8 cellular contexts compared by ENCODE assay signal in the genomic region with DNA sequence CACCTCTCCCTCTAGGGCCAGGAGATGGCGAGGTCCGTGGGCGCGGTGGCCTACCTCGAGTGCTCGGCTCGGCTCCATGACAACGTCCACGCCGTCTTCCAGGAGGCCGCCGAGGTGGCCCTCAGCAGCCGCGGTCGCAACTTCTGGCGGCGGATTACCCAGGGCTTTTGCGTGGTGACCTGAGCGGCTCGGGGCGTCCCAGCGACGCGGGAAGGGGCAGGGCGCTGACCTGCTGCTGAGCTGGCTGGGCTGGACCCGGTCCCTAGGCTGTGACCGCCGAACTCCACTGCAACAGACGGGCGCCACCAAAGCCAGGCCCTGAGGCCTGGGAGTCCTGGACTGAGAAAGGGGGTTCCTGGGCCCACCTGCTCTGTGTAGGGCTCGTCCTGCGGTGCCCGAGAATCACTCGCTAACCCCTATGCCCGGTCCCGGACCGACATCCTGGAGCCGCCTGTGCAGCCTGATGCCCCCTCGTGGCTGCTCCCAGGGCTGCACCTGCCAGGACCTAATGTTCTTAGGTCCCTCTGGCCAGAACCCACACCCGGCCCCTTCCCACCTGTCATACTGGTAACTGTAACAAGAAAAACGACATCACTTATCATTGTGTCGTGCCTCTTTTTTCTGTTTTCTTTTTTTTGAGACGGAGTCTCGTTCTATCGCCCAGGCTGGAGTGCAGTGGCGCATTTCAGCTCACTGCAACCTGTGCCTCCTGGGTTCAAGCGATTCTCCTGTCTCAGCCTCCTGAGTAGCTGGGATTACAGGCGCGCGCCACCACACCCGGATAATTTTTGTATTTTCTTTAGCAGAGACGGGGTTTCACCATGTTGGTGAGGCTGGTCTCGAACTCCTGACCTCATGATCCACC. TPM values are rescaled to one million over a fixed set of nuclear protein-coding genes. Genes with fewer than 3 reads are reported as not detected.
A peak's percentile ranks its signal among the peaks of the same experiment; 100 is the strongest.
DNase-seq lines count a peak whose midpoint lies in the region; FAIRE-seq and TF ChIP-seq lines count a peak whose summit lies in the region.

No MANE protein-coding gene starts in this region.

- CTCF ChIA-PET in endothelial cell of umbilical vein (lab: Charles Lee) = interaction anchor here (0.6 to 7.3 kb wide), 9 partner anchors 9 to 229 kb away, joined by 3 to 129 read pairs (median 5); a partner anchor contains a TSS

- no peaks in the 10 kb centered on the region for H3K36me3 ChIP-seq in endothelial cell of umbilical vein (ENCODE audit: control insufficient read depth in 2 of 2, extremely low read depth in 1 of 2, insufficient read depth in 2 of 2, low read length in 2 of 2)

- TF ChIP-seq CTCF in endothelial cell of umbilical vein (IDR thresholded peaks at IDR 0.05; ENCODE audit: extremely low read depth in 1 of 2, insufficient read depth in 1 of 2, low read depth in 1 of 2, low read length in 2 of 2) = peak; percentile 91 to 95

- H3K4me3 ChIP-seq in endothelial cell of umbilical vein (replicated peaks in 1 of 3; ENCODE audit: insufficient read depth in 1 of 3, low read depth in 1 of 3, low read length in 3 of 3) = peak overlapping the region in 1 of 3 experiments; percentile 33

- no peaks in the 10 kb centered on the region for H3K9me3 ChIP-seq in endothelial cell of umbilical vein (replicated peaks; ENCODE audit: control insufficient read depth, insufficient read depth, low read length)

- no peak overlapping the region for H3K27ac ChIP-seq in endothelial cell of umbilical vein (ENCODE audit: insufficient read depth, low read depth, low read length)

- BruUV-seq in endothelial cell of umbilical vein (replicated peaks; lab: Mats Ljungman, UMichigan) = no TSS peak

- peak overlapping the region; percentile 42 for H3K4me2 ChIP-seq in endothelial cell of umbilical vein (ENCODE audit: insufficient read depth, low read length)

- DNase-seq in GM12891 (ENCODE audit: insufficient read length, low spot score) (peak; percentile 94), NCI-H82 (lab: John Stamatoyannopoulos, UW) (peak; percentile 71), endothelial cell of umbilical vein (ENCODE audit: low read depth, low spot score) (peak; percentile 69), myocyte (ENCODE audit: low read depth) (peak; percentile 47), middle frontal gyrus (ENCODE audit: extremely low spot score, low spot score) (no peak), NCI-H2107 treated with DMSO at 0.1 percent for 48 hours (lab: John Stamatoyannopoulos, UW; ENCODE audit: unreplicated experiment) (no peak)
- DNase-seq in activated CD8-positive, alpha-beta memory T cell treated with anti-CD3 and anti-CD28 coated beads, Interleukin-2, amount 50 U/mL, for 24 hours (ENCODE audit: extremely low read depth) = peak; percentile 19
- DNase-seq in stimulated activated CD8-positive, alpha-beta memory T cell treated with anti-CD3 and anti-CD28 coated beads, Interleukin-4, amount 100 ng/mL, for 48 hours = peak; percentile 88

- no peaks in the 10 kb centered on the region for H3K27me3 ChIP-seq in endothelial cell of umbilical vein (ENCODE audit: control insufficient read depth in 2 of 2, insufficient read depth in 2 of 2, low read length in 2 of 2)

- H2AFZ ChIP-seq in endothelial cell of umbilical vein (ENCODE audit: low read depth, low read length) = peak overlapping the region; percentile 76

- intact Hi-C loops in endothelial cell of umbilical vein (cut with micrococcal nuclease) = loop anchor here (1.0 kb wide), 2 partner anchors 17 to 377 kb away; no protein-coding TSS in a partner anchor

- dilution Hi-C loops in endothelial cell of umbilical vein (cut with MboI; ENCODE audit: extremely low pct_ligation_motif_present, low sequenced_read_pairs) = no loop called here

- no peaks in the 10 kb centered on the region for H4K20me1 ChIP-seq in endothelial cell of umbilical vein (replicated peaks; ENCODE audit: control insufficient read depth, extremely low read depth, insufficient read depth, low read length)

- H3K9ac ChIP-seq in endothelial cell of umbilical vein (replicated peaks; ENCODE audit: extremely low read depth, insufficient read depth, low read length) = no peak overlapping the region

- H3K9me1 ChIP-seq in endothelial cell of umbilical vein (replicated peaks; ENCODE audit: control insufficient read depth, extremely low read depth, insufficient read depth, low read length) = no peaks in the 10 kb centered on the region

- POLR2A ChIA-PET in endothelial cell of umbilical vein (lab: Charles Lee) = no interaction called here

- peak; percentile 51 for FAIRE-seq in GM12891 (lab: Jason Lieb, UNC)
- FAIRE-seq in endothelial cell of umbilical vein (lab: Jason Lieb, UNC) = peak; percentile 93

- H3K4me1 ChIP-seq in endothelial cell of umbilical vein (ENCODE audit: control insufficient read depth, extremely low read depth, insufficient read depth, low read length) = peaks cover 3% of the 10 kb centered on the region

- H3K79me2 ChIP-seq in endothelial cell of umbilical vein (ENCODE audit: control insufficient read depth, insufficient read depth, low read length) = no peaks in the 10 kb centered on the region

- TF ChIP-seq POLR2A in GM12891 (IDR thresholded peaks at IDR 0.05; ENCODE audit: low read depth, low read length) (no peak), endothelial cell of umbilical vein (IDR thresholded peaks at IDR 0.05; ENCODE audit: low read depth, low read length) (no peak)

TF ChIP-seq in GM12891, 5 proteins besides CTCF, POLR2A, EP300 and RAD21:
- no peak for TF ChIP-seq POU2F2 (IDR thresholded peaks at IDR 0.05; ENCODE audit: low read depth, low read length)
- TF ChIP-seq POLR2AphosphoS5 (IDR thresholded peaks at IDR 0.05; ENCODE audit: low read depth, low read length) = no peak
- no peak for TF ChIP-seq PAX5 (IDR thresholded peaks at IDR 0.05; ENCODE audit: insufficient read depth, low read length, severe bottlenecking)
- TF ChIP-seq TAF1 (IDR thresholded peaks at IDR 0.05; ENCODE audit: low read depth, low read length) = no peak

TF ChIP-seq in endothelial cell of umbilical vein, 7 proteins besides CTCF, POLR2A, EP300 and RAD21:
- TF ChIP-seq MYC (IDR thresholded peaks at IDR 0.05; ENCODE audit: low read depth, low read length) = no peak
- TF ChIP-seq, protein P1, sequence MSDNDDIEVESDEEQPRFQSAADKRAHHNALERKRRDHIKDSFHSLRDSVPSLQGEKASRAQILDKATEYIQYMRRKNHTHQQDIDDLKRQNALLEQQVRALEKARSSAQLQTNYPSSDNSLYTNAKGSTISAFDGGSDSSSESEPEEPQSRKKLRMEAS (IDR thresholded peaks at IDR 0.05; ENCODE audit: insufficient read depth, insufficient read length) = no peak
- TF ChIP-seq JUN (IDR thresholded peaks at IDR 0.05; ENCODE audit: borderline replicate concordance, insufficient read depth, insufficient read length, low read depth) = no peak
- no peak for TF ChIP-seq EZH2 (IDR thresholded peaks at IDR 0.05; ENCODE audit: borderline replicate concordance, low read depth, low read length, severe bottlenecking)
- no peak for TF ChIP-seq GATA2 (IDR thresholded peaks at IDR 0.05; ENCODE audit: insufficient read depth, insufficient read length, low read depth, low read length)
TF ChIP-seq in endothelial cell of umbilical vein: peak in this region for 0.

RNA-seq across cellular contexts. Expression of a gene that starts 15.0 kb away (rescaled TPM):
- polyA plus RNA-seq in GM12891 (2012; ENCODE audit: low read depth, missing spikeins) = 0.18 TPM
- total RNA-seq in endothelial cell of umbilical vein (10.5 and 10.6 TPM in 2 replicates), myocyte (0.32 and 0.88 TPM in 2 replicates)
- polyA plus RNA-seq in endothelial cell of umbilical vein = 17.9 and 26.0 TPM in 2 replicates
- 7.9 and 13.0 TPM in 2 replicates for polyA plus RNA-seq in endothelial cell of umbilical vein (2011; cell fraction: cytosol; rRNA removed)
- 3.2 and 4.0 TPM in 2 replicates for polyA plus RNA-seq in endothelial cell of umbilical vein (2011; cell fraction: nucleus; rRNA removed)
- polyA plus RNA-seq in endothelial cell of umbilical vein (2012) = 8.9 and 19.2 TPM in 2 replicates
- polyA minus RNA-seq in endothelial cell of umbilical vein = 5.2 and 5.9 TPM in 2 replicates
- 21.8 TPM for polyA minus RNA-seq in endothelial cell of umbilical vein (2011; cell fraction: cytosol; rRNA and poly(A)+ RNA removed)
- 1.1 and 2.9 TPM in 2 replicates for polyA minus RNA-seq in endothelial cell of umbilical vein (2011; cell fraction: nucleus; rRNA and poly(A)+ RNA removed)
- 4.0 TPM for polyA plus RNA-seq in myocyte (2012)

RNA-seq across cellular contexts. Expression of a gene that starts 47.4 kb away (rescaled TPM):
- 42.6 TPM for polyA plus RNA-seq in GM12891 (2012; ENCODE audit: low read depth, missing spikeins)
- total RNA-seq in endothelial cell of umbilical vein (69.9 and 79.5 TPM in 2 replicates), myocyte (28.4 and 34.6 TPM in 2 replicates)
- polyA plus RNA-seq in endothelial cell of umbilical vein = 72.2 and 73.3 TPM in 2 replicates
- polyA plus RNA-seq in endothelial cell of umbilical vein (2011; cell fraction: cytosol; rRNA removed) = 54.1 and 54.5 TPM in 2 replicates
- polyA plus RNA-seq in endothelial cell of umbilical vein (2011; cell fraction: nucleus; rRNA removed) = 234 and 254 TPM in 2 replicates
- polyA plus RNA-seq in endothelial cell of umbilical vein (2012) = 49.4 and 54.2 TPM in 2 replicates
- 127 and 154 TPM in 2 replicates for polyA minus RNA-seq in endothelial cell of umbilical vein
- 47.1 TPM for polyA minus RNA-seq in endothelial cell of umbilical vein (2011; cell fraction: cytosol; rRNA and poly(A)+ RNA removed)
- 113 and 127 TPM in 2 replicates for polyA minus RNA-seq in endothelial cell of umbilical vein (2011; cell fraction: nucleus; rRNA and poly(A)+ RNA removed)
- 33.8 TPM for polyA plus RNA-seq in myocyte (2012)

RNA-seq across cellular contexts. Expression of a gene that starts 48.7 kb away (rescaled TPM):
- 0.46 TPM for polyA plus RNA-seq in GM12891 (2012; ENCODE audit: low read depth, missing spikeins)
- total RNA-seq in endothelial cell of umbilical vein = not detected in 2 replicates
- not detected in 2 replicates for polyA plus RNA-seq in endothelial cell of umbilical vein
- polyA plus RNA-seq in endothelial cell of umbilical vein (2011; cell fraction: cytosol; rRNA removed) = not detected in 2 replicates
- not detected in 2 replicates for polyA plus RNA-seq in endothelial cell of umbilical vein (2011; cell fraction: nucleus; rRNA removed)
- not detected in 2 replicates for polyA plus RNA-seq in endothelial cell of umbilical vein (2012)
- not detected in 2 replicates for polyA minus RNA-seq in endothelial cell of umbilical vein
- 16.8 TPM for polyA minus RNA-seq in endothelial cell of umbilical vein (2011; cell fraction: cytosol; rRNA and poly(A)+ RNA removed)
- not detected in 2 replicates for polyA minus RNA-seq in endothelial cell of umbilical vein (2011; cell fraction: nucleus; rRNA and poly(A)+ RNA removed)
- not detected in 2 replicates for total RNA-seq in myocyte
- 6.9 TPM for polyA plus RNA-seq in myocyte (2012)

Comparison
In these comparisons a context has a peak if more than half of its experiments do, and no peak if none do; other contexts are left out.
1. DNase-seq: peak in GM12891 (single experiment), NCI-H82 (single experiment), activated CD8-positive, alpha-beta memory T cell treated with anti-CD3 and anti-CD28 coated beads, Interleukin-2, amount 50 U/mL, for 24 hours (single experiment), endothelial cell of umbilical vein (single experiment), myocyte (single experiment) and stimulated activated CD8-positive, alpha-beta memory T cell treated with anti-CD3 and anti-CD28 coated beads, Interleukin-4, amount 100 ng/mL, for 48 hours (single experiment); none in middle frontal gyrus (single experiment) and NCI-H2107 treated with DMSO at 0.1 percent for 48 hours (single experiment).